27 cellular contexts compared by ENCODE assay signal in the genomic region with DNA sequence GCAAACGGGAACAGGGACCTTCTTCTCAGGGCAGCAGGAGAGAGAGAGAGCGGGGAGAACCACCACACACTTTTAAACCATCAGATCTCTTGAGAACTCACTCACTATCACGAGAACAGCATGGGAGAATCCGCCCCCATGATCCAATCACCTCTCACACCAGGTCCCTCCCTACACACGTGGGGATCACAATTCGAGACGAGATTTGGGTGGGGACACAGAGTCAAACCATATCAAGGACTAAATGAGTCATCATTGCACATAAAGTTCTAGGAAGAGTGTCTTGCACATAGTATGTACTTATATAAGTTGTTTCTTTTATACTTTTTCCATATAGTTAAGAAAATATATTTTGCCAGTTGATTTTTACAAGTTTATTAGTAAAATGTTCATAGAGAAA. TPM values are rescaled to one million over a fixed set of nuclear protein-coding genes. Genes with fewer than 3 reads are reported as not detected.
DNase-seq lines count a peak whose midpoint lies in the region; ATAC-seq, FAIRE-seq and TF ChIP-seq lines count a peak whose summit lies in the region.
"Had no signal": no experiment of that assay in that cellular context is flagged by ENCODE, and none has a peak within 500 bp of the region (broad histone marks: within the 10 kb centered on the region; RNA-seq: fewer than 3 reads in every experiment).

No MANE protein-coding gene starts in this region.

- H2BK5ac ChIP-seq in IMR-90 (ENCODE audit: low read depth, low read length, poor library complexity, severe bottlenecking): no peak overlapping the region

- peaks cover 10% of the 10 kb centered on the region for H3K9me1 ChIP-seq in IMR-90 (ENCODE audit: insufficient read depth, low read length)

- H4K8ac ChIP-seq in IMR-90 (ENCODE audit: low read depth in 2 of 2, low read length in 2 of 2): no peak overlapping the region

- H3K4me2 ChIP-seq in HepG2 (ENCODE audit: low read depth, low read length) (no peak overlapping the region), IMR-90 (ENCODE audit: low read depth, low read length) (no peak overlapping the region), astrocyte (ENCODE audit: low read length) (no peak overlapping the region)
- H3K4me2 ChIP-seq: BLaER1 treated with 17β-estradiol and CSF1 and Interleukin-3, amounts not matched to agents 10 nM and 100 nM; GM23338; KMS-11 had no signal

- 0 out of 2 replicates have a peak overlapping the region, but pooled peaks have one; percentile 25 for H3K14ac ChIP-seq in IMR-90 (replicated peaks; ENCODE audit: low read depth, low read length)

- H3K4me1 Mint-ChIP-seq in astrocyte (ENCODE audit: low read depth, unreplicated experiment): peaks cover 26% of the 10 kb centered on the region
- H3K4me1 Mint-ChIP-seq: GM23338, H9, IgD-negative memory B cell had no signal

- no peaks in the 10 kb centered on the region for H3K9me3 Mint-ChIP-seq in astrocyte (ENCODE audit: unreplicated experiment)
- H3K9me3 Mint-ChIP-seq: CD4-positive, alpha-beta T cell; IgD-negative memory B cell had no signal

- intact Hi-C loops in HepG2 (cut with micrococcal nuclease; ENCODE audit: unreplicated experiment): no loop called here
- intact Hi-C loops in right lobe of liver (cut with DNase I): no loop called here
- intact Hi-C loops in IMR-90 (cut with micrococcal nuclease): no loop called here
- intact Hi-C loops in Right ventricle myocardium superior (cut with DNase I): no loop called here

- H3K27ac Mint-ChIP-seq in astrocyte (ENCODE audit: unreplicated experiment): no peak overlapping the region
- H3K27ac Mint-ChIP-seq: CD4-positive, alpha-beta T cell; GM23338; H9; IgD-negative memory B cell had no signal

- H3K18ac ChIP-seq in IMR-90 (ENCODE audit: low read depth, low read length): no peak overlapping the region

- H3K36me3 Mint-ChIP-seq in astrocyte (ENCODE audit: low read depth, unreplicated experiment): no peaks in the 10 kb centered on the region

- peak overlapping the region; percentile 61 for H2BK20ac ChIP-seq in IMR-90 (ENCODE audit: low read depth, low read length)

- TF ChIP-seq RAD21 in HepG2 (CRISPR knock-in tag; IDR thresholded peaks at IDR 0.05) (no peak), IMR-90 (IDR thresholded peaks at IDR 0.05; ENCODE audit: low read length) (no peak)

- H3K4me1 ChIP-seq in HepG2 (ENCODE audit: insufficient read depth, low read length): peaks cover 32% of the 10 kb centered on the region
- peaks cover 0 to 23% (median under 1%) of the 10 kb centered on the region in 4 donors for H3K4me1 ChIP-seq in right lobe of liver
- H3K4me1 ChIP-seq in IMR-90 (ENCODE audit: control insufficient read depth, insufficient read depth, low read length): peaks cover 5% of the 10 kb centered on the region
- H3K4me1 ChIP-seq in astrocyte (ENCODE audit: insufficient read depth, low read length): peaks cover 20% of the 10 kb centered on the region
- H3K4me1 ChIP-seq: SJCRH30 had no signal

- TF ChIP-seq POLR2A in HepG2 (IDR thresholded peaks at IDR 0.05; ENCODE audit: insufficient read depth in 1 of 2, low read depth in 2 of 2, low read length in 2 of 2) (no peak), right lobe of liver (IDR thresholded peaks at IDR 0.05) (no peak), IMR-90 (IDR thresholded peaks at IDR 0.05; ENCODE audit: low read depth, low read length) (no peak)

- H3K27ac ChIP-seq in HepG2 (ENCODE audit: extremely low read length, insufficient read depth, low read length): no peak overlapping the region
- H3K27ac ChIP-seq in right lobe of liver: no peak overlapping the region
- no peak overlapping the region for H3K27ac ChIP-seq in IMR-90 (ENCODE audit: insufficient read depth, low read length)
- no peak overlapping the region for H3K27ac ChIP-seq in astrocyte (ENCODE audit: low read depth, low read length)
- H3K27ac ChIP-seq: BLaER1 treated with 17β-estradiol and CSF1 and Interleukin-3, amounts not matched to agents 10 nM and 100 nM; KMS-11; Peyer's patch; SJCRH30 had no signal

- TF ChIP-seq EP300 in HepG2 (IDR thresholded peaks at IDR 0.05; ENCODE audit: low read depth in 2 of 2, low read length in 2 of 2) (no peak), HepG2 (CRISPR knock-in tag; IDR thresholded peaks at IDR 0.05; ENCODE audit: borderline replicate concordance) (no peak)

- H3K9ac ChIP-seq in HepG2 (ENCODE audit: insufficient read depth, low read depth, low read length): no peak overlapping the region
- no peak overlapping the region for H3K9ac ChIP-seq in IMR-90 (ENCODE audit: low read depth, low read length)
- H3K9ac ChIP-seq in astrocyte (ENCODE audit: low read length): no peak overlapping the region
- H3K9ac ChIP-seq: BLaER1 treated with 17β-estradiol and CSF1 and Interleukin-3, amounts not matched to agents 10 nM and 100 nM; KMS-11 had no signal

- POLR2A ChIA-PET in HepG2 (lab: Yijun Ruan, JAX) (no interaction called here), IMR-90 (lab: Charles Lee; ENCODE audit: unreplicated experiment) (no interaction called here)

- H3K79me2 ChIP-seq in HepG2 (ENCODE audit: insufficient read depth, low read length): no peaks in the 10 kb centered on the region
- no peaks in the 10 kb centered on the region for H3K79me2 ChIP-seq in astrocyte (ENCODE audit: insufficient read depth, low read length)

- peak overlapping the region; percentile 65 for H4K91ac ChIP-seq in IMR-90 (ENCODE audit: insufficient read depth, low read depth, low read length)

- CTCF ChIA-PET in HepG2 (lab: Yijun Ruan, JAX; ENCODE audit: low intra/inter-chr PET ratio, low total read pairs) (no interaction called here), IMR-90 (lab: Yijun Ruan, JAX) (interaction anchor here (1.1 kb wide), 1 partner anchor 225 kb away, joined by 3 read pairs; no protein-coding TSS in a partner anchor)

- no peak overlapping the region for H2AK9ac ChIP-seq in IMR-90 (replicated peaks; ENCODE audit: low read depth, low read length, poor library complexity)

- H4K20me1 ChIP-seq in HepG2 (ENCODE audit: insufficient read depth, low read length): no peaks in the 10 kb centered on the region
- H4K20me1 ChIP-seq in IMR-90 (ENCODE audit: insufficient read depth, low read length): no peaks in the 10 kb centered on the region
- no peaks in the 10 kb centered on the region for H4K20me1 ChIP-seq in astrocyte (ENCODE audit: insufficient read depth, low read length)
- H4K20me1 ChIP-seq: BLaER1 treated with 17β-estradiol and CSF1 and Interleukin-3, amounts not matched to agents 10 nM and 100 nM had no signal

- peak overlapping the region; percentile 60 for H2BK120ac ChIP-seq in IMR-90 (ENCODE audit: low read depth, low read length)

- TF ChIP-seq CTCF in HepG2 (CRISPR knock-in tag; IDR thresholded peaks at IDR 0.05): no peak
- no peak for TF ChIP-seq CTCF in right lobe of liver (IDR thresholded peaks at IDR 0.05)
- no peak for TF ChIP-seq CTCF in IMR-90 (conservative IDR thresholded peaks at IDR 0.05; ENCODE audit: low read depth, low read length)
- no peak for TF ChIP-seq CTCF in astrocyte (IDR thresholded peaks at IDR 0.05; ENCODE audit: insufficient read depth, low read depth, low read length)

- H3K27me3 ChIP-seq in HepG2 (ENCODE audit: control insufficient read depth in 1 of 2, insufficient read depth in 2 of 2, low read length in 2 of 2) (no peaks in the 10 kb centered on the region), right lobe of liver (no peaks in the 10 kb centered on the region), IMR-90 (ENCODE audit: control insufficient read depth, insufficient read depth, low read length) (no peaks in the 10 kb centered on the region), astrocyte (ENCODE audit: insufficient read depth, low read length) (no peaks in the 10 kb centered on the region)
- H3K27me3 ChIP-seq: BLaER1 treated with 17β-estradiol and CSF1 and Interleukin-3, amounts not matched to agents 10 nM and 100 nM; Peyer's patch; SJCRH30 had no signal

- H4K5ac ChIP-seq in IMR-90 (ENCODE audit: low read depth, low read length): no peak overlapping the region

- H2AFZ ChIP-seq in HepG2 (ENCODE audit: low read length): no peak overlapping the region
- H2AFZ ChIP-seq in IMR-90 (replicated peaks; ENCODE audit: low read length, poor library complexity): peak overlapping the region; percentile 55
- no peak overlapping the region for H2AFZ ChIP-seq in astrocyte (ENCODE audit: low read depth, low read length)
- H2AFZ ChIP-seq: GM23338 had no signal

- H3K4ac ChIP-seq in IMR-90 (ENCODE audit: low read depth, low read length): peak overlapping the region; percentile 46; the same call in 1 of the 2 replicates

- in situ Hi-C loops in HepG2 (cut with HindIII; ENCODE audit: extremely low pct_ligation_motif_present, low pct_unique_long_range_greater_than_20kb): loop anchor here (10.0 kb wide), 1 partner anchor 183 kb away; no protein-coding TSS in a partner anchor
- in situ Hi-C loops in IMR-90 (cut with MboI; ENCODE audit: low sequenced_read_pairs): no loop called here

- H3K4me3 Mint-ChIP-seq in astrocyte (ENCODE audit: unreplicated experiment): peak overlapping the region; percentile 63
- H3K4me3 Mint-ChIP-seq: CD4-positive, alpha-beta T cell; GM23338; H9; IgD-negative memory B cell had no signal

- H3K4me3 ChIP-seq in HepG2 (replicated peaks in 1 of 3; ENCODE audit: insufficient read depth in 1 of 3, low read depth in 2 of 3, low read length in 3 of 3): no peak overlapping the region
- H3K4me3 ChIP-seq in right lobe of liver: no peak overlapping the region
- H3K4me3 ChIP-seq in IMR-90 (ENCODE audit: insufficient read depth, low read depth, low read length): no peak overlapping the region
- H3K4me3 ChIP-seq in astrocyte (ENCODE audit: insufficient read depth, low read depth, low read length): no peak overlapping the region
- H3K4me3 ChIP-seq: BLaER1 treated with 17β-estradiol and CSF1 and Interleukin-3, amounts not matched to agents 10 nM and 100 nM; GM23338; Peyer's patch; SJCRH30 had no signal

- H3K27me3 Mint-ChIP-seq in astrocyte (ENCODE audit: low read depth, unreplicated experiment): no peaks in the 10 kb centered on the region

- H3K79me1 ChIP-seq in IMR-90 (ENCODE audit: low read depth in 1 of 2, low read length in 2 of 2): 0 out of 4 replicates have a peak, but pooled peaks cover 0 to 3% of the 10 kb centered on the region in 2 experiments

- ATAC-seq in HepG2 (no peak), right lobe of liver (no peak), IMR-90 (ENCODE audit: low read depth) (no peak), GM19463 (IDR thresholded peaks at IDR 0.05; ENCODE audit: unreplicated experiment) (no peak), Right ventricle myocardium superior (ENCODE audit: poor library complexity) (no peak), GM21526 (IDR thresholded peaks at IDR 0.05; ENCODE audit: low FRiP score, unreplicated experiment) (no peak)
- ATAC-seq: GM23338 had no signal

- H3K36me3 ChIP-seq in HepG2 (replicated peaks in 1 of 2; ENCODE audit: control insufficient read depth in 1 of 2, insufficient read depth in 2 of 2, low read length in 2 of 2) (no peaks in the 10 kb centered on the region), right lobe of liver (no peaks in the 10 kb centered on the region), IMR-90 (ENCODE audit: control insufficient read depth, insufficient read depth, low read length) (no peaks in the 10 kb centered on the region), astrocyte (ENCODE audit: insufficient read depth, low read length) (no peaks in the 10 kb centered on the region)
- H3K36me3 ChIP-seq: BLaER1 treated with 17β-estradiol and CSF1 and Interleukin-3, amounts not matched to agents 10 nM and 100 nM; Peyer's patch; SJCRH30 had no signal

- no peak overlapping the region; the same call in 1 of the 2 replicates for H3K23ac ChIP-seq in IMR-90 (ENCODE audit: low read depth, low read length)

- peak overlapping the region; percentile 78 for H2AK5ac ChIP-seq in IMR-90 (ENCODE audit: low read depth, low read length)

- WGBS in HepG2 (ENCODE audit: low lambda C conversion rate): 86% methylated on average over 7 of the region's 7 CpGs
- 71% methylated on average over 5 of the region's 7 CpGs for WGBS in right lobe of liver (ENCODE audit: insufficient coverage, low coverage, low lambda C conversion rate, missing lambda C conversion rate)
- WGBS in IMR-90 (ENCODE audit: extremely low coverage in 2 of 2, insufficient read length in 1 of 2), 2 experiments: 88% methylated on average over 3 of the region's 7 CpGs; no CpG with 5 or more reads in 1 of the 2 experiments

- H3K56ac ChIP-seq in IMR-90 (ENCODE audit: extremely low read depth, insufficient read depth, low read length): no peak overlapping the region

- DNase-seq in HepG2 (ENCODE audit: low spot score) (no peak), right lobe of liver (no peak), IMR-90 (no peak), astrocyte (ENCODE audit: low read depth) (no peak), Right ventricle myocardium superior (no peak), iPS-NIHi7 (ENCODE audit: extremely low spot score) (no peak)
- DNase-seq: 8988T; AML-193; CD4-positive, alpha-beta T cell; COR-L47; GF-D8; H9; MM.1S; NCI-H1417 treated with DMSO at 0.1 percent for 48 hours; NCI-H1694 treated with DMSO at 0.1 percent for 48 hours; NCI-H2081; NCI-H2227 treated with DMSO at 0.1 percent for 48 hours; NCI-H526 treated with DMSO at 0.1 percent for 48 hours; Peyer's patch; SJCRH30 had no signal

- peak overlapping the region; percentile 77; the same call in 1 of the 3 replicates for H2BK15ac ChIP-seq in IMR-90 (ENCODE audit: low read depth, low read length)

- dilution Hi-C loops in IMR-90 (cut with HindIII; ENCODE audit: low sequenced_read_pairs, unreplicated experiment): no loop called here

- BruUV-seq in HepG2 (replicated peaks; lab: Mats Ljungman, UMichigan) (no TSS peak), IMR-90 (replicated peaks; lab: Mats Ljungman, UMichigan) (no TSS peak)

- FAIRE-seq in HepG2 (lab: Jason Lieb, UNC) (no peak), astrocyte (lab: Jason Lieb, UNC) (no peak)
- FAIRE-seq: GM12891 had no signal

- H3K9me3 ChIP-seq in HepG2 (ENCODE audit: low read length) (no peaks in the 10 kb centered on the region), right lobe of liver (no peaks in the 10 kb centered on the region), IMR-90 (ENCODE audit: control insufficient read depth, insufficient read depth, low read length) (no peaks in the 10 kb centered on the region), astrocyte (ENCODE audit: insufficient read depth, low read depth, low read length) (no peaks in the 10 kb centered on the region)
- H3K9me3 ChIP-seq: Peyer's patch, SJCRH30 had no signal

RNA-seq across cellular contexts. Expression of a gene that starts 17.6 kb away (rescaled TPM):
- total RNA-seq in HepG2 (2016; rRNA removed; fragmentation: Illumina TruSeq; extraction: Trizol): 9.5 and 11.5 TPM in 2 replicates
- total RNA-seq in HepG2 (2016; cell fraction: cytosol; rRNA removed; fragmentation: Illumina TruSeq; extraction: Trizol; ENCODE audit: low read depth): 1.3 and 1.5 TPM in 2 replicates
- 8.3 and 13.6 TPM in 2 replicates for total RNA-seq in HepG2 (2016; cell fraction: insoluble cytoplasmic fraction; rRNA removed; fragmentation: Illumina TruSeq; extraction: Trizol)
- total RNA-seq in HepG2 (2016; cell fraction: membrane; rRNA removed; fragmentation: Illumina TruSeq; extraction: Trizol): 5.1 and 5.6 TPM in 2 replicates
- 13.7 and 18.2 TPM in 2 replicates for total RNA-seq in HepG2 (2016; cell fraction: nucleus; rRNA removed; fragmentation: Illumina TruSeq; extraction: Trizol)
- 7.8 and 9.6 TPM in 2 replicates for polyA plus RNA-seq in HepG2 (2011; rRNA removed)
- 7.1 and 7.6 TPM in 2 replicates for polyA plus RNA-seq in HepG2 (2011; cell fraction: cytosol; rRNA removed)
- polyA plus RNA-seq in HepG2 (2011; cell fraction: nucleus; rRNA removed): 4.4 and 6.7 TPM in 2 replicates
- polyA plus RNA-seq in HepG2 (2012): 5.3 and 6.6 TPM in 2 replicates
- polyA plus RNA-seq in HepG2 (2016; cell fraction: cytosol; fragmentation: Illumina TruSeq; extraction: Trizol; ENCODE audit: low read depth): 1.1 and 1.3 TPM in 2 replicates
- polyA plus RNA-seq in HepG2 (2016; cell fraction: insoluble cytoplasmic fraction; fragmentation: Illumina TruSeq; extraction: Trizol; ENCODE audit: low read depth): 8.4 and 8.8 TPM in 2 replicates
- polyA plus RNA-seq in HepG2 (2016; cell fraction: membrane; fragmentation: Illumina TruSeq; extraction: Trizol; ENCODE audit: low read depth): 3.4 and 3.5 TPM in 2 replicates
- polyA plus RNA-seq in HepG2 (2016; cell fraction: nucleus; fragmentation: Illumina TruSeq; extraction: Trizol; ENCODE audit: insufficient read depth, low read depth): 19.5 and 23.9 TPM in 2 replicates
- 31.5 and 36.2 TPM in 2 replicates for polyA minus RNA-seq in HepG2 (2011; rRNA and poly(A)+ RNA removed; ENCODE audit: low replicate concordance)
- polyA minus RNA-seq in HepG2 (2011; cell fraction: cytosol; rRNA and poly(A)+ RNA removed): 6.3 and 7.2 TPM in 2 replicates
- polyA minus RNA-seq in HepG2 (2011; cell fraction: nucleus; rRNA and poly(A)+ RNA removed): 9.5 and 11.9 TPM in 2 replicates
- 10 to 100 TPM; 14.7 to 28.7 (median 18.9) TPM for total RNA-seq in right lobe of liver
- total RNA-seq in IMR-90 (2012; rRNA removed): 38.6 and 56.6 TPM in 2 replicates
- 41.9 and 54.6 TPM in 2 replicates for polyA plus RNA-seq in IMR-90 (2012; rRNA removed)
- 31.5 and 63.6 TPM in 2 replicates for polyA plus RNA-seq in IMR-90 (2012; cell fraction: cytosol; rRNA removed)
- polyA plus RNA-seq in IMR-90 (2012; cell fraction: nucleus; rRNA removed; ENCODE audit: low replicate concordance): 26.9 and 52.8 TPM in 2 replicates
- total RNA-seq in astrocyte: 22.6 and 28.9 TPM in 2 replicates
- 81.5 TPM for total RNA-seq in Right ventricle myocardium superior
- polyA plus RNA-seq: IgD-negative memory B cell had no signal

RNA-seq across cellular contexts. Expression of a gene that starts 50.6 kb away (rescaled TPM):
- total RNA-seq in HepG2 (2016; rRNA removed; fragmentation: Illumina TruSeq; extraction: Trizol) (77.2 and 94.7 TPM in 2 replicates), right lobe of liver (10 to 100 TPM in 3 of 6 experiments, 1 to 10 TPM in 3; 5.8 to 10.4 (median 8.5) TPM), IMR-90 (2012; rRNA removed) (5.0 and 16.1 TPM in 2 replicates), astrocyte (23.1 and 24.9 TPM in 2 replicates), Right ventricle myocardium superior (9.3 TPM)
- 26.9 and 33.1 TPM in 2 replicates for total RNA-seq in HepG2 (2016; cell fraction: cytosol; rRNA removed; fragmentation: Illumina TruSeq; extraction: Trizol; ENCODE audit: low read depth)
- total RNA-seq in HepG2 (2016; cell fraction: insoluble cytoplasmic fraction; rRNA removed; fragmentation: Illumina TruSeq; extraction: Trizol): 81.2 and 98.9 TPM in 2 replicates
- 44.1 and 49.3 TPM in 2 replicates for total RNA-seq in HepG2 (2016; cell fraction: membrane; rRNA removed; fragmentation: Illumina TruSeq; extraction: Trizol)
- 43.9 and 45.5 TPM in 2 replicates for total RNA-seq in HepG2 (2016; cell fraction: nucleus; rRNA removed; fragmentation: Illumina TruSeq; extraction: Trizol)
- polyA plus RNA-seq in HepG2 (2011; rRNA removed) (24.3 and 31.7 TPM in 2 replicates), IMR-90 (2012; rRNA removed) (27.4 and 27.9 TPM in 2 replicates)
- polyA plus RNA-seq in HepG2 (2011; cell fraction: cytosol; rRNA removed): 12.6 and 12.9 TPM in 2 replicates
- 5.8 TPM in 2 replicates for polyA plus RNA-seq in HepG2 (2011; cell fraction: nucleus; rRNA removed)
- 42.8 and 62.0 TPM in 2 replicates for polyA plus RNA-seq in HepG2 (2012)
- polyA plus RNA-seq in HepG2 (2016; cell fraction: cytosol; fragmentation: Illumina TruSeq; extraction: Trizol; ENCODE audit: low read depth): 44.6 and 58.9 TPM in 2 replicates
- 161 and 181 TPM in 2 replicates for polyA plus RNA-seq in HepG2 (2016; cell fraction: insoluble cytoplasmic fraction; fragmentation: Illumina TruSeq; extraction: Trizol; ENCODE audit: low read depth)
- 62.3 and 79.4 TPM in 2 replicates for polyA plus RNA-seq in HepG2 (2016; cell fraction: membrane; fragmentation: Illumina TruSeq; extraction: Trizol; ENCODE audit: low read depth)
- 67.6 and 85.9 TPM in 2 replicates for polyA plus RNA-seq in HepG2 (2016; cell fraction: nucleus; fragmentation: Illumina TruSeq; extraction: Trizol; ENCODE audit: insufficient read depth, low read depth)
- 6.8 and 8.3 TPM in 2 replicates for polyA minus RNA-seq in HepG2 (2011; rRNA and poly(A)+ RNA removed; ENCODE audit: low replicate concordance)
- polyA minus RNA-seq in HepG2 (2011; cell fraction: cytosol; rRNA and poly(A)+ RNA removed): 5.1 and 7.6 TPM in 2 replicates
- polyA minus RNA-seq in HepG2 (2011; cell fraction: nucleus; rRNA and poly(A)+ RNA removed): 24.0 and 29.7 TPM in 2 replicates
- polyA plus RNA-seq in IMR-90 (2012; cell fraction: cytosol; rRNA removed): 10.6 and 17.5 TPM in 2 replicates
- polyA plus RNA-seq in IMR-90 (2012; cell fraction: nucleus; rRNA removed; ENCODE audit: low replicate concordance): 2.8 and 8.7 TPM in 2 replicates
